9 cellular contexts compared by ENCODE assay signal in genomic region chr21:43318841-43319781, GRCh38.
DNase-seq lines count a peak whose midpoint lies in the region; TF ChIP-seq lines count a peak whose summit lies in the region.
"Had no signal": no experiment of that assay in that cellular context is flagged by ENCODE, and none has a peak within 500 bp of the region (broad histone marks: within the 10 kb centered on the region; RNA-seq: fewer than 3 reads in every experiment).

No MANE protein-coding gene starts in this region.

- intact Hi-C loops in OCI-LY7 (cut with micrococcal nuclease; ENCODE audit: unreplicated experiment), result no loop called here

- no peaks in the 10 kb centered on the region for H3K79me2 ChIP-seq in OCI-LY7 (ENCODE audit: insufficient read depth, low read depth, low read length)

- no peaks in the 10 kb centered on the region for H4K20me1 ChIP-seq in OCI-LY7 (ENCODE audit: insufficient read depth, low read length)

- H3K4me1 ChIP-seq in OCI-LY7 (ENCODE audit: insufficient read depth, low read length, poor library complexity, severe bottlenecking), result peaks cover 2% of the 10 kb centered on the region

- POLR2A ChIA-PET in OCI-LY7 (lab: Charles Lee), result no interaction called here

- TF ChIP-seq CTCF in OCI-LY7 (conservative IDR thresholded peaks at IDR 0.05; ENCODE audit: low read length), result no peak

- no peak overlapping the region for H2AFZ ChIP-seq in OCI-LY7 (ENCODE audit: low read length)

- TF ChIP-seq POLR2A in erythroblast (IDR thresholded peaks at IDR 0.05; ENCODE audit: low read length), result no peak

- H3K36me3 ChIP-seq in OCI-LY7 (ENCODE audit: insufficient read depth, low read length), result no peaks in the 10 kb centered on the region

- no peak overlapping the region for H3K4me3 ChIP-seq in OCI-LY7 (ENCODE audit: low read depth, low read length, poor library complexity, severe bottlenecking)
- H3K4me3 ChIP-seq: body of pancreas had no signal

- H3K27ac ChIP-seq in OCI-LY7 (ENCODE audit: low read depth, low read length, poor library complexity, severe bottlenecking), result no peak overlapping the region
- H3K27ac ChIP-seq: body of pancreas had no signal

- CTCF ChIA-PET in OCI-LY7 (lab: Charles Lee; ENCODE audit: unreplicated experiment), result no interaction called here

- H3K4me2 ChIP-seq in OCI-LY7 (ENCODE audit: low read length), result no peak overlapping the region

- peak; percentile 51 for DNase-seq in NCI-H510A treated with DMSO at 0.1 percent for 48 hours (lab: John Stamatoyannopoulos, UW)
- DNase-seq in NCI-H510A (lab: John Stamatoyannopoulos, UW), result no peak
- DNase-seq in OCI-LY7 (ENCODE audit: low spot score), result peak; percentile 31
- peak; percentile 22 for DNase-seq in germinal center (ENCODE audit: low spot score)
- DNase-seq in stromal cell of bone marrow (ENCODE audit: low read depth), result peak; percentile 25
- DNase-seq in erythroblast (lab: John Stamatoyannopoulos, UW), result no peak
- no peak for DNase-seq in T-helper 1 cell
- no peak for DNase-seq in NCI-H1105 (lab: John Stamatoyannopoulos, UW)

- no TSS peak for BruUV-seq in OCI-LY7 (replicated peaks; lab: Mats Ljungman, UMichigan)

- H3K9me2 ChIP-seq in OCI-LY7 (ENCODE audit: insufficient read depth, low read length), result no peaks in the 10 kb centered on the region

- H3K9me3 ChIP-seq in OCI-LY7 (ENCODE audit: low read length), result no peaks in the 10 kb centered on the region
- H3K9me3 ChIP-seq: body of pancreas had no signal

Comparison
In these comparisons a context has a peak if more than half of its experiments do, and no peak if none do; other contexts are left out.
1. DNase-seq: peak in NCI-H510A treated with DMSO at 0.1 percent for 48 hours (single experiment), OCI-LY7 (single experiment), germinal center (single experiment) and stromal cell of bone marrow (single experiment); none in NCI-H510A (single experiment), erythroblast (0 of 2), T-helper 1 cell (0 of 5) and NCI-H1105 (single experiment).